27 cellular contexts compared by ENCODE assay signal in genomic region chr1:102838016-102838415, GRCh38.
"Had no signal": no experiment of that assay in that cellular context is flagged by ENCODE, and none has a peak within 500 bp of the region (broad histone marks: within the 10 kb centered on the region; RNA-seq: fewer than 3 reads in every experiment).

No MANE protein-coding gene starts in this region.

- H3K9me3 ChIP-seq: sigmoid colon, testis, upper lobe of left lung had no signal

- H3K4me3 Mint-ChIP-seq: activated CD8-positive, alpha-beta memory T cell treated with anti-CD3 and anti-CD28 coated beads, Interleukin-2, amount 10 ng/mL, durations not matched to agents 7 days and 5 days; activated CD8-positive, alpha-beta T cell treated with anti-CD3 and anti-CD28 coated beads for 36 hours; activated naive CD4-positive, alpha-beta T cell treated with anti-CD3 and anti-CD28 coated beads, Interleukin-2, amount 50 U/mL, for 24 hours; activated T-helper 1 cell treated with anti-CD3 and anti-CD28 coated beads, Interleukin-12 subunit alpha, Interleukin-12 subunit beta, Interleukin-2, Interleukin-4 antibody, amounts not matched to agents 30 ng/mL and 10 ng/mL and 1 ng/mL, durations not matched to agents 14 hours and 24 hours and 36 hours; memory B cell; T-helper 1 cell treated with Interleukin-12 subunit alpha and Interleukin-12 subunit beta and Interleukin-4 antibody, amounts not matched to agents 30 μg/mL and 1 μg/mL, for 36 hours had no signal

- FAIRE-seq: keratinocyte had no signal

- H3K27ac Mint-ChIP-seq: activated CD8-positive, alpha-beta memory T cell treated with anti-CD3 and anti-CD28 coated beads, Interleukin-2, amount 10 ng/mL, durations not matched to agents 7 days and 5 days; activated CD8-positive, alpha-beta T cell treated with anti-CD3 and anti-CD28 coated beads for 36 hours; activated naive CD4-positive, alpha-beta T cell treated with anti-CD3 and anti-CD28 coated beads, Interleukin-2, amount 50 U/mL, for 24 hours; activated T-helper 1 cell treated with anti-CD3 and anti-CD28 coated beads, Interleukin-12 subunit alpha, Interleukin-12 subunit beta, Interleukin-2, Interleukin-4 antibody, amounts not matched to agents 30 ng/mL and 10 ng/mL and 1 ng/mL, durations not matched to agents 14 hours and 24 hours and 36 hours; memory B cell; T-helper 1 cell treated with Interleukin-12 subunit alpha and Interleukin-12 subunit beta and Interleukin-4 antibody, amounts not matched to agents 30 μg/mL and 1 μg/mL, for 36 hours had no signal

- H3K27ac ChIP-seq: brain microvascular endothelial cell, heart right ventricle, parathyroid adenoma, sigmoid colon, spleen, testis, upper lobe of left lung had no signal

- H3K36me3 ChIP-seq: brain microvascular endothelial cell, heart right ventricle, sigmoid colon, spleen, upper lobe of left lung had no signal

- ATAC-seq: activated CD8-positive, alpha-beta memory T cell treated with anti-CD3 and anti-CD28 coated beads, Interleukin-2, amount 10 ng/mL, durations not matched to agents 7 days and 5 days; activated CD8-positive, alpha-beta T cell treated with anti-CD3 and anti-CD28 coated beads for 36 hours; esophagus mucosa; heart right ventricle; left colon had no signal

- H3K4me1 ChIP-seq: heart right ventricle, parathyroid adenoma, sigmoid colon, spleen, testis, upper lobe of left lung had no signal

- H3K79me2 ChIP-seq: parathyroid adenoma had no signal

- H2AFZ ChIP-seq: parathyroid adenoma had no signal

- H3K4me3 ChIP-seq: heart right ventricle, sigmoid colon, spleen, testis, upper lobe of left lung had no signal

- H3K27me3 Mint-ChIP-seq: activated CD8-positive, alpha-beta memory T cell treated with anti-CD3 and anti-CD28 coated beads, Interleukin-2, amount 10 ng/mL, durations not matched to agents 7 days and 5 days; activated CD8-positive, alpha-beta T cell treated with anti-CD3 and anti-CD28 coated beads for 36 hours; activated naive CD4-positive, alpha-beta T cell treated with anti-CD3 and anti-CD28 coated beads, Interleukin-2, amount 50 U/mL, for 24 hours; memory B cell had no signal

- H3K27me3 ChIP-seq: brain microvascular endothelial cell, heart right ventricle, sigmoid colon, spleen, testis, upper lobe of left lung had no signal

- H3K36me3 Mint-ChIP-seq: activated CD8-positive, alpha-beta memory T cell treated with anti-CD3 and anti-CD28 coated beads, Interleukin-2, amount 10 ng/mL, durations not matched to agents 7 days and 5 days; activated naive CD4-positive, alpha-beta T cell treated with anti-CD3 and anti-CD28 coated beads, Interleukin-2, amount 50 U/mL, for 24 hours; memory B cell had no signal

- H3K9ac ChIP-seq: parathyroid adenoma had no signal

- H3K9me3 Mint-ChIP-seq: activated naive CD4-positive, alpha-beta T cell treated with anti-CD3 and anti-CD28 coated beads, Interleukin-2, amount 50 U/mL, for 24 hours; activated T-helper 1 cell treated with anti-CD3 and anti-CD28 coated beads, Interleukin-12 subunit alpha, Interleukin-12 subunit beta, Interleukin-2, Interleukin-4 antibody, amounts not matched to agents 30 ng/mL and 10 ng/mL and 1 ng/mL, durations not matched to agents 14 hours and 24 hours and 36 hours had no signal

- DNase-seq: activated CD4-positive, alpha-beta T cell treated with anti-CD3 and anti-CD28 coated beads for 4 hours; activated CD4-positive, CD25-positive, alpha-beta regulatory T cell; activated CD8-positive, alpha-beta memory T cell treated with anti-CD3 and anti-CD28 coated beads, Interleukin-2, amount 10 ng/mL, durations not matched to agents 7 days and 5 days; activated CD8-positive, alpha-beta T cell treated with anti-CD3 and anti-CD28 coated beads for 36 hours; activated gamma-delta T cell treated with Interleukin-2 at 50 U/mL for 16 hours; activated T-cell treated with anti-CD3 and anti-CD28 coated beads for 4 hours; anterior cingulate cortex; brain microvascular endothelial cell; caudate nucleus; dermis blood vessel endothelial cell; effector CD8-positive, alpha-beta T cell; heart right ventricle; left colon; nucleus accumbens; sigmoid colon; spleen; stimulated activated CD4-positive, alpha-beta T cell treated with anti-CD3 and anti-CD28 coated beads, Interleukin-4, amount 100 ng/mL, for 1 hour; stimulated activated naive CD4-positive, alpha-beta T cell; testis; upper lobe of left lung had no signal

- H3K4me1 Mint-ChIP-seq: activated CD8-positive, alpha-beta memory T cell treated with anti-CD3 and anti-CD28 coated beads, Interleukin-2, amount 10 ng/mL, durations not matched to agents 7 days and 5 days; activated naive CD4-positive, alpha-beta T cell treated with anti-CD3 and anti-CD28 coated beads, Interleukin-2, amount 50 U/mL, for 24 hours; memory B cell had no signal
